Comparison of ENCODE assay signal across 13 cellular contexts in genomic region chr16:4679156-4679853, GRCh38. TPM values are rescaled to one million over a fixed set of nuclear protein-coding genes. Genes with fewer than 3 reads are reported as not detected.
DNase-seq lines count a peak whose midpoint lies in the region; ATAC-seq and TF ChIP-seq lines count a peak whose summit lies in the region.
"Had no signal": no experiment of that assay in that cellular context is flagged by ENCODE, and none has a peak within 500 bp of the region (broad histone marks: within the 10 kb centered on the region; RNA-seq: fewer than 3 reads in every experiment).

No MANE protein-coding gene starts in this region.

- no peaks in the 10 kb centered on the region for H3K9me3 Mint-ChIP-seq in T-helper 1 cell treated with Interleukin-12 subunit alpha and Interleukin-12 subunit beta and Interleukin-4 antibody, amounts not matched to agents 30 μg/mL and 1 μg/mL, for 36 hours
- H3K9me3 Mint-ChIP-seq in MCF 10A (ENCODE audit: unreplicated experiment): no peaks in the 10 kb centered on the region
- H3K9me3 Mint-ChIP-seq in stimulated activated memory B cell treated with anti-CD40 and anti-IgM and Interleukin-4, amounts not matched to agents 10 μg/mL and 1 μg/mL and 100 μg/mL, for 72 hours: no peaks in the 10 kb centered on the region
- H3K9me3 Mint-ChIP-seq: naive B cell had no signal

- no peak for TF ChIP-seq CTCF in MCF 10A (IDR thresholded peaks at IDR 0.05; ENCODE audit: unreplicated experiment)
- TF ChIP-seq CTCF in right lobe of liver (IDR thresholded peaks at IDR 0.05): no peak

- WGBS in right lobe of liver (ENCODE audit: insufficient coverage, low coverage, low lambda C conversion rate, missing lambda C conversion rate): 22% methylated on average over 5 of the region's 20 CpGs

- no peak overlapping the region for H3K4me3 Mint-ChIP-seq in T-helper 1 cell treated with Interleukin-12 subunit alpha and Interleukin-12 subunit beta and Interleukin-4 antibody, amounts not matched to agents 30 μg/mL and 1 μg/mL, for 36 hours
- peak overlapping the region; percentile 79 for H3K4me3 Mint-ChIP-seq in MCF 10A (ENCODE audit: unreplicated experiment)
- H3K4me3 Mint-ChIP-seq in stimulated activated memory B cell treated with anti-CD40 and anti-IgM and Interleukin-4, amounts not matched to agents 10 μg/mL and 1 μg/mL and 100 μg/mL, for 72 hours: no peak overlapping the region

- intact Hi-C loops in MCF 10A (cut with micrococcal nuclease): no loop called here
- intact Hi-C loops in right lobe of liver (cut with DNase I): no loop called here

- no peaks in the 10 kb centered on the region for H3K9me3 ChIP-seq in right lobe of liver

- TF ChIP-seq POLR2A in right lobe of liver (IDR thresholded peaks at IDR 0.05): no peak

- BruUV-seq in MCF 10A (replicated peaks; lab: Mats Ljungman, UMichigan): no TSS peak

- H3K27me3 ChIP-seq in right lobe of liver: no peaks in the 10 kb centered on the region

- ATAC-seq in right lobe of liver (peak; percentile 33 to 67 (median 60)), GM18519 (IDR thresholded peaks at IDR 0.05; ENCODE audit: low FRiP score, unreplicated experiment) (no peak)
- ATAC-seq in stimulated activated memory B cell treated with anti-CD40 and anti-IgM and Interleukin-4, amounts not matched to agents 10 μg/mL and 1 μg/mL and 100 μg/mL, for 72 hours: no peak
- ATAC-seq: GM12878 had no signal

- H3K27ac ChIP-seq in right lobe of liver (peak overlapping the region; percentile 70 to 96 (median 80)), temporal lobe (ENCODE audit: low read depth, low read length) (peak overlapping the region; percentile 65)

- peaks cover 2 to 80% (median 37%) of the 10 kb centered on the region in 4 donors for H3K4me1 ChIP-seq in right lobe of liver

- POLR2A ChIA-PET in MCF 10A (lab: Yijun Ruan, JAX): interaction anchor here (0.8 to 2.5 kb wide), 12 partner anchors 9 to 172 kb away, joined by 3 to 30 read pairs (median 8); partner anchors contain the start of genes ANKS3, DNAAF8, MGRN1 and NUDT16L1

- no peaks in the 10 kb centered on the region for H3K27me3 Mint-ChIP-seq in T-helper 1 cell treated with Interleukin-12 subunit alpha and Interleukin-12 subunit beta and Interleukin-4 antibody, amounts not matched to agents 30 μg/mL and 1 μg/mL, for 36 hours (ENCODE audit: low read depth)
- H3K27me3 Mint-ChIP-seq in MCF 10A (ENCODE audit: insufficient read depth, unreplicated experiment): no peaks in the 10 kb centered on the region
- no peaks in the 10 kb centered on the region for H3K27me3 Mint-ChIP-seq in stimulated activated memory B cell treated with anti-CD40 and anti-IgM and Interleukin-4, amounts not matched to agents 10 μg/mL and 1 μg/mL and 100 μg/mL, for 72 hours
- H3K27me3 Mint-ChIP-seq: naive B cell had no signal

- H3K4me1 Mint-ChIP-seq in T-helper 1 cell treated with Interleukin-12 subunit alpha and Interleukin-12 subunit beta and Interleukin-4 antibody, amounts not matched to agents 30 μg/mL and 1 μg/mL, for 36 hours (ENCODE audit: low read depth): peaks cover 24% of the 10 kb centered on the region
- H3K4me1 Mint-ChIP-seq in MCF 10A (ENCODE audit: insufficient read depth, unreplicated experiment): peaks cover 15% of the 10 kb centered on the region
- H3K4me1 Mint-ChIP-seq in stimulated activated memory B cell treated with anti-CD40 and anti-IgM and Interleukin-4, amounts not matched to agents 10 μg/mL and 1 μg/mL and 100 μg/mL, for 72 hours: peaks cover 13% of the 10 kb centered on the region

- peak overlapping the region; percentile 41 for H3K27ac Mint-ChIP-seq in T-helper 1 cell treated with Interleukin-12 subunit alpha and Interleukin-12 subunit beta and Interleukin-4 antibody, amounts not matched to agents 30 μg/mL and 1 μg/mL, for 36 hours
- peak overlapping the region; percentile 97 for H3K27ac Mint-ChIP-seq in MCF 10A (ENCODE audit: low read depth, unreplicated experiment)
- no peak overlapping the region for H3K27ac Mint-ChIP-seq in stimulated activated memory B cell treated with anti-CD40 and anti-IgM and Interleukin-4, amounts not matched to agents 10 μg/mL and 1 μg/mL and 100 μg/mL, for 72 hours

- H3K4me3 ChIP-seq in right lobe of liver: peak overlapping the region in 2 of 3 donors; percentile 45 to 54
- H3K4me3 ChIP-seq: GM12878 had no signal

- no peak for DNase-seq in T-helper 1 cell
- DNase-seq in MCF 10A (ENCODE audit: unreplicated experiment): no peak
- DNase-seq in right lobe of liver: peak; percentile 78 to 91 (median 87)
- DNase-seq in HUDEP-2 (lab: John Stamatoyannopoulos, UW; ENCODE audit: unreplicated experiment in 76 of 76): no peak
- DNase-seq: activated naive CD4-positive, alpha-beta T cell; GOT3; naive B cell; NCI-H748 treated with DMSO at 0.1 percent for 48 hours had no signal

- H3K36me3 Mint-ChIP-seq in T-helper 1 cell treated with Interleukin-12 subunit alpha and Interleukin-12 subunit beta and Interleukin-4 antibody, amounts not matched to agents 30 μg/mL and 1 μg/mL, for 36 hours (ENCODE audit: low read depth): peaks cover 12% of the 10 kb centered on the region
- peaks cover 57% of the 10 kb centered on the region for H3K36me3 Mint-ChIP-seq in MCF 10A (ENCODE audit: insufficient read depth, unreplicated experiment)
- H3K36me3 Mint-ChIP-seq in stimulated activated memory B cell treated with anti-CD40 and anti-IgM and Interleukin-4, amounts not matched to agents 10 μg/mL and 1 μg/mL and 100 μg/mL, for 72 hours: peaks cover 32% of the 10 kb centered on the region

- peaks cover 0 to 8% (median 3%) of the 10 kb centered on the region in 4 donors for H3K36me3 ChIP-seq in right lobe of liver

- CTCF ChIA-PET in MCF 10A (lab: Yijun Ruan, JAX): interaction anchor here (0.6 to 3.5 kb wide), 3 partner anchors 41 to 172 kb away, joined by 3 to 18 read pairs (median 3); partner anchors contain the start of gene MGRN1

RNA-seq across cellular contexts. Expression of gene NUDT16L1, which starts 14.1 kb away (rescaled TPM):
- 18.3 and 21.8 TPM in 2 replicates for total RNA-seq in MCF 10A (2022)
- total RNA-seq in right lobe of liver: 10 to 100 TPM; 17.8 to 36.3 (median 23.0) TPM
- 34.9 TPM for total RNA-seq in temporal lobe

RNA-seq across cellular contexts. Expression of gene MGRN1, which starts 54.7 kb away (rescaled TPM):
- total RNA-seq in MCF 10A (2022): 61.3 and 62.9 TPM in 2 replicates
- 10 to 100 TPM; 42.5 to 67.3 (median 49.5) TPM for total RNA-seq in right lobe of liver
- total RNA-seq in temporal lobe: 51.1 TPM

RNA-seq across cellular contexts. Expression of gene ANKS3, which starts 54.8 kb away (rescaled TPM):
- total RNA-seq in MCF 10A (2022): 29.9 and 35.0 TPM in 2 replicates
- 10 to 100 TPM in 1 of 6 experiments, 1 to 10 TPM in 5; 4.7 to 10.7 (median 7.6) TPM for total RNA-seq in right lobe of liver
- 18.2 TPM for total RNA-seq in temporal lobe

RNA-seq across cellular contexts. Expression of gene DNAAF8, which starts 55.0 kb away (rescaled TPM):
- 0.56 and 1.6 TPM in 2 replicates for total RNA-seq in MCF 10A (2022)
- under 1 TPM in 5 of 6 experiments, not detected in 1; 0.12 to 0.92 (median 0.42) TPM for total RNA-seq in right lobe of liver
- 0.49 TPM for total RNA-seq in temporal lobe

Comparison
In these comparisons a context has a peak if more than half of its experiments do, and no peak if none do; other contexts are left out.
1. DNase-seq: peak in right lobe of liver (3 of 3); none in T-helper 1 cell (0 of 5), MCF 10A (single experiment) and HUDEP-2 (0 of 76).
2. ATAC-seq: peak in right lobe of liver (4 of 4); none in stimulated activated memory B cell treated with anti-CD40 and anti-IgM and Interleukin-4, amounts not matched to agents 10 μg/mL and 1 μg/mL and 100 μg/mL, for 72 hours (single experiment) and GM18519 (single experiment).